In the genomic region with DNA sequence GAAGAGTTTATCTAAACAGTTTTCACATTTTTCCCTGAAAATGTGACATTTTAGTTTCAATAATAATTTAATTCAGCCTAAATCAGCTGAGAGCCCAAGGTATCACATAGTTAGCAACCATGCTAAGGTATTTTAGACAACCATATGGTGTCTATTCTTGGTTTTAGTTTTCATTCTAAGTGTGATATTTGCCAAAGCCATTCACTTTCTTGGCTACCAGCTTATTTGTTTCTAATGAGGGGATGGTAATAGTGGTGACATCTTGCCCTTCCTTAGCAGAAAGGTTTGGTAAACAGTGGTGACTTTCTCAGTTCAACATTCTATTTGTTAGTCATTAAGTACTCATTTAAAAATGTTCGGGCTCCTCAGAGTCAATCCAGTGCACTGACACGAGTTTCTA, we compare ENCODE assay signal across 17 cellular contexts.
DNase-seq lines count a peak whose midpoint lies in the region; ATAC-seq, FAIRE-seq and TF ChIP-seq lines count a peak whose summit lies in the region.
"Had no signal": no experiment of that assay in that cellular context is flagged by ENCODE, and none has a peak within 500 bp of the region (broad histone marks: within the 10 kb centered on the region; RNA-seq: fewer than 3 reads in every experiment).

No MANE protein-coding gene starts in this region.

- no peak for TF ChIP-seq POLR2A in GM12891 (IDR thresholded peaks at IDR 0.05; ENCODE audit: low read depth, low read length)

- ATAC-seq in GM18867 (IDR thresholded peaks at IDR 0.05; ENCODE audit: unreplicated experiment) (peak; percentile 54), GM21717 (IDR thresholded peaks at IDR 0.05; ENCODE audit: unreplicated experiment) (peak; percentile 44), HG03280 (IDR thresholded peaks at IDR 0.05; ENCODE audit: unreplicated experiment) (no peak)
- ATAC-seq: A549; CD8-positive, alpha-beta T cell had no signal

- FAIRE-seq in GM12891 (lab: Jason Lieb, UNC), result peak; percentile 63
- FAIRE-seq: D721Med, G401.6, GM12892 had no signal

- no peak for DNase-seq in GM12891 (ENCODE audit: insufficient read length, low spot score)
- no peak for DNase-seq in stimulated activated CD4-positive, alpha-beta T cell treated with anti-CD3 and anti-CD28 coated beads, Interleukin-15, amount 100 ng/mL, for 24 hours
- no peak for DNase-seq in stimulated activated CD4-positive, alpha-beta T cell treated with anti-CD3 and anti-CD28 coated beads, Interleukin-1b, Interleukin-23, amount 100 ng/mL, for 48 hours
- DNase-seq: AML-193; Caco-2; Calu3; CD4-positive, alpha-beta T cell; CD8-positive, alpha-beta T cell; DMS79 treated with DMSO at 0.1 percent for 48 hours; GF-D8 had no signal

TF ChIP-seq in GM12891, 5 proteins besides CTCF, POLR2A, EP300 and RAD21:
- TF ChIP-seq TAF1 (IDR thresholded peaks at IDR 0.05; ENCODE audit: low read depth, low read length), result no peak
